25 cellular contexts compared by ENCODE assay signal in genomic region chr20:10065154-10065833, GRCh38. TPM values are rescaled to one million over a fixed set of nuclear protein-coding genes. Genes with fewer than 3 reads are reported as not detected.
A peak's percentile ranks its signal among the peaks of the same experiment; 100 is the strongest.
DNase-seq lines count a peak whose midpoint lies in the region; ATAC-seq, FAIRE-seq and TF ChIP-seq lines count a peak whose summit lies in the region.
"Had no signal": no experiment of that assay in that cellular context is flagged by ENCODE, and none has a peak within 500 bp of the region (broad histone marks: within the 10 kb centered on the region; RNA-seq: fewer than 3 reads in every experiment).

No MANE protein-coding gene starts in this region.

- no peaks in the 10 kb centered on the region for H3K27me3 ChIP-seq in foreskin keratinocyte
- H3K27me3 ChIP-seq: ascending aorta, ovary, thyroid gland had no signal

- ATAC-seq in foreskin keratinocyte = peak; percentile 63
- ATAC-seq: left ventricle myocardium superior; natural killer cell treated with Interleukin-12 subunit alpha and Interleukin-12 subunit beta and Interleukin-15 and Interleukin-18, amount 100 ng/mL, for 72 hours; stimulated activated memory B cell treated with anti-CD40 and anti-IgM and Interleukin-4, amounts not matched to agents 10 μg/mL and 1 μg/mL and 100 μg/mL, for 72 hours had no signal

- no peak overlapping the region for H3K27ac ChIP-seq in foreskin keratinocyte
- H3K27ac ChIP-seq: ovary, spleen, thyroid gland had no signal

- TF ChIP-seq CTCF in foreskin keratinocyte (conservative IDR thresholded peaks at IDR 0.05) = no peak

- peaks cover 4% of the 10 kb centered on the region for H3K4me1 ChIP-seq in foreskin keratinocyte
- H3K4me1 ChIP-seq: ascending aorta, thyroid gland had no signal

- no peak for FAIRE-seq in GM19239 (lab: Jason Lieb, UNC)
- FAIRE-seq: HTR-8/SVneo had no signal

- DNase-seq in Daoy (ENCODE audit: low read depth) (peak; percentile 23), M059J (ENCODE audit: low read depth) (peak; percentile 68), astrocyte of the hippocampus (ENCODE audit: low read depth, low spot score) (peak; percentile 7), foreskin keratinocyte (peak in 1 of 2 donors; percentile 29), GM19239 (ENCODE audit: insufficient read length, low spot score) (no peak), NCI-H1694 treated with DMSO at 0.1 percent for 48 hours (lab: John Stamatoyannopoulos, UW) (no peak), NCI-H2196 (lab: John Stamatoyannopoulos, UW; ENCODE audit: unreplicated experiment) (no peak)
- no peak for DNase-seq in activated CD4-positive, alpha-beta T cell treated with anti-CD3 and anti-CD28 coated beads, Interleukin-2, amount 50 U/mL, for 1 hour
- DNase-seq: activated CD4-positive, alpha-beta T cell treated with anti-CD3 and anti-CD28 coated beads, Interleukin-2, amount 50 U/mL, for 48 hours; activated CD4-positive, CD25-positive, alpha-beta regulatory T cell; activated CD8-positive, alpha-beta memory T cell treated with anti-CD3 and anti-CD28 coated beads, Interleukin-2, amount 50 U/mL, for 48 hours; erythroblast; left ventricle myocardium superior; NCI-H1092; NCI-H2029; NCI-H226; ovary; retina; spleen; stimulated activated CD4-positive, alpha-beta T cell treated with anti-CD3 and anti-CD28 coated beads, Interleukin-2, amount 100 ng/mL, for 48 hours; thyroid gland had no signal

RNA-seq across cellular contexts. Expression of gene ANKEF1, which starts 30.5 kb away (rescaled TPM):
- 5.2 and 6.6 TPM in 2 replicates for total RNA-seq in Daoy (2014; rRNA removed; shearing (Covaris generic))
- 4.5 and 6.3 TPM in 2 replicates for total RNA-seq in M059J (2014; rRNA removed; shearing (Covaris generic))
- total RNA-seq in foreskin keratinocyte = 9.7 and 10.2 TPM in 2 replicates
- polyA plus RNA-seq in foreskin keratinocyte = 2.5 and 3.0 TPM in 2 replicates

Comparison
In these comparisons a context has a peak if more than half of its experiments do, and no peak if none do; other contexts are left out.
1. DNase-seq: peak in Daoy (single experiment), M059J (single experiment) and astrocyte of the hippocampus (single experiment); none in GM19239 (single experiment), NCI-H1694 treated with DMSO at 0.1 percent for 48 hours (single experiment), activated CD4-positive, alpha-beta T cell treated with anti-CD3 and anti-CD28 coated beads, Interleukin-2, amount 50 U/mL, for 1 hour (single experiment) and NCI-H2196 (single experiment).